ENCODE assay signal across 8 cellular contexts in the genomic region with DNA sequence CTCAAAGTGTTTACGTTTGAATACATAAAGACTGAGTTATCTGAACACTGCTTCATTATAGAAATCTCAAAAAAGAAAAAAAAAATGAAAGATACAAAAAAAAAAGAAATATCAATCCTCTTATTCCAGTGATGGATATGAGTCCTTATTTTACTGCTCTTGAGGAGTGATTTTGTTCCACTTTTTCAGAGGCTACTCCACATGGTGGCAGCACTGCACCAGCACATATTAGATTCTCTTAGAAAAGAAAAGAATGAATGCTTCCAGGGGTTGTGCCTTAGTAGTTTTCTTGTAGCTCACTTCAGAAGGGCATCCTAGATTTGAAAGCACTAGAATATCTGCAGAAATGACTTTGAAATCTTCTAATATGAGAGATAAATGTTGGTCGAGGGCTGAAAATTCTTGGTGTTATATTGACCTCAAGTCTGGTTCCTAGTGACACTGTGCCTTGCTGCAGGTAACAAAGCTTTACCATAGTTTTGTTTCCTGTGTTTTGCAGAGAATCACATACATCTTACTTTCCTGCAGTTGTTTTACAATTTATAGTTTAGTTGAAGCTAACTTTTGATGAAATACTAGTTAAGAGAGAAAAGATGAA. TPM values are rescaled to one million over a fixed set of nuclear protein-coding genes. Genes with fewer than 3 reads are reported as not detected.
DNase-seq lines count a peak whose midpoint lies in the region; ATAC-seq, FAIRE-seq and TF ChIP-seq lines count a peak whose summit lies in the region.

No MANE protein-coding gene starts in this region.

- WGBS in thyroid gland, 2 donors, result 77 to 81% methylated on average over 2 of the region's 2 CpGs

- no TSS peak for BruUV-seq in Caco-2 (replicated peaks; lab: Mats Ljungman, UMichigan)

- no peak for TF ChIP-seq POLR2A in thyroid gland (IDR thresholded peaks at IDR 0.05)

- no peak for ATAC-seq in HG02588 (IDR thresholded peaks at IDR 0.05; ENCODE audit: unreplicated experiment)
- ATAC-seq in GM21390 (IDR thresholded peaks at IDR 0.05; ENCODE audit: unreplicated experiment), result no peak

- H3K27me3 ChIP-seq in Caco-2 (replicated peaks; ENCODE audit: control insufficient read depth, insufficient read depth, low read length) (no peaks in the 10 kb centered on the region), brain microvascular endothelial cell (replicated peaks) (no peaks in the 10 kb centered on the region), thyroid gland (no peaks in the 10 kb centered on the region)

- peak; percentile 72 for FAIRE-seq in RCC 7860 (lab: Jason Lieb, UNC)

- H3K4me3 Mint-ChIP-seq in Caco-2 (ENCODE audit: unreplicated experiment), result no peak overlapping the region

- H3K9me3 ChIP-seq in Caco-2 (no peaks in the 10 kb centered on the region), HEK293 (ENCODE audit: control insufficient read depth, insufficient read depth, low read depth, low read length) (no peaks in the 10 kb centered on the region), thyroid gland (no peaks in the 10 kb centered on the region)

- CTCF ChIA-PET in Caco-2 (lab: Charles Lee), result interaction anchor here (0.7 to 3.6 kb wide), 9 partner anchors 14 to 196 kb away, joined by 3 to 41 read pairs (median 5); partner anchors contain the start of gene TAF15
- CTCF ChIA-PET in HEK293 (lab: Yijun Ruan, JAX), result interaction anchor here (0.5 to 6.2 kb wide), 51 partner anchors 8 to 1850 kb away, joined by 3 to 321 read pairs (median 5); partner anchors contain the start of gene RASL10B

- H3K36me3 ChIP-seq in Caco-2 (ENCODE audit: control insufficient read depth, insufficient read depth, low read length) (no peaks in the 10 kb centered on the region), HEK293 (ENCODE audit: control insufficient read depth in 2 of 2, insufficient read depth in 1 of 2, low read length in 2 of 2) (peaks cover 45 to 58% of the 10 kb centered on the region in 2 experiments), brain microvascular endothelial cell (replicated peaks) (peaks cover 23% of the 10 kb centered on the region), thyroid gland (peaks cover 8 to 27% of the 10 kb centered on the region in 2 donors)

- H3K4me1 Mint-ChIP-seq in Caco-2 (ENCODE audit: low read depth, unreplicated experiment), result no peaks in the 10 kb centered on the region

- H3K27ac ChIP-seq in HEK293 (ENCODE audit: extremely low read depth, low read depth, low read length) (no peak overlapping the region), brain microvascular endothelial cell (no peak overlapping the region), thyroid gland (no peak overlapping the region)

- DNase-seq in Caco-2 (peak in 1 of 2 experiments; percentile 67), RCC 7860 (ENCODE audit: low spot score) (peak; percentile 17), brain microvascular endothelial cell (peak; percentile 54), kidney tubule cell (ENCODE audit: low spot score) (peak; percentile 52), thyroid gland (peak; percentile 58 to 70)

- H3K4me1 ChIP-seq in Caco-2, result no peaks in the 10 kb centered on the region; the same call in 1 of the 2 replicates
- peaks cover 6% of the 10 kb centered on the region for H3K4me1 ChIP-seq in HEK293 (ENCODE audit: control insufficient read depth, insufficient read depth, low read length)
- peaks cover 10 to 16% of the 10 kb centered on the region in 2 donors for H3K4me1 ChIP-seq in thyroid gland

- no peak overlapping the region for H3K27ac Mint-ChIP-seq in Caco-2 (ENCODE audit: unreplicated experiment)

- no peaks in the 10 kb centered on the region for H3K27me3 Mint-ChIP-seq in Caco-2 (ENCODE audit: insufficient read depth, unreplicated experiment)

- peak; percentile 78 to 79 for TF ChIP-seq CTCF in Caco-2 (IDR thresholded peaks at IDR 0.05; ENCODE audit: insufficient read depth in 1 of 2, low read depth in 1 of 2, low read length in 1 of 2, severe bottlenecking in 1 of 2, unreplicated experiment in 1 of 2)
- peak; percentile 44; the same call in 1 of the 2 replicates for TF ChIP-seq CTCF in HEK293 (tag by site-specific recombination; IDR thresholded peaks at IDR 0.05)
- TF ChIP-seq CTCF in brain microvascular endothelial cell (IDR thresholded peaks at IDR 0.05; ENCODE audit: low read depth, low read length, missing control alignments), result peak; percentile 77
- TF ChIP-seq CTCF in thyroid gland (IDR thresholded peaks at IDR 0.05), result peak; percentile 16 to 69 (median 52)

- no peaks in the 10 kb centered on the region for H3K9me3 Mint-ChIP-seq in Caco-2 (ENCODE audit: unreplicated experiment)

- POLR2A ChIA-PET in Caco-2 (lab: Charles Lee) (interaction anchor here (0.8 kb wide), 1 partner anchor 135 kb away, joined by 4 read pairs; no protein-coding TSS in a partner anchor), HEK293 (lab: Yijun Ruan, JAX) (interaction anchor here (0.6 to 2.2 kb wide), 6 partner anchors 17 to 1700 kb away, joined by 3 to 7 read pairs (median 4); partner anchors contain the start of gene TAF15)

- peaks cover 45% of the 10 kb centered on the region for H3K36me3 Mint-ChIP-seq in Caco-2 (ENCODE audit: insufficient read depth, unreplicated experiment)

- H3K4me3 ChIP-seq in Caco-2 (ENCODE audit: low read depth, low read length), result no peak overlapping the region
- H3K4me3 ChIP-seq in HEK293 (ENCODE audit: low read depth, low read length), result no peak overlapping the region
- no peak overlapping the region for H3K4me3 ChIP-seq in brain microvascular endothelial cell (ENCODE audit: low read depth, low read length)
- H3K4me3 ChIP-seq in thyroid gland (replicated peaks in 1 of 3), result no peak overlapping the region

- intact Hi-C loops in Caco-2 (cut with micrococcal nuclease; ENCODE audit: unreplicated experiment) (loop anchor here (1.0 to 2.0 kb wide), 3 partner anchors 14 to 192 kb away; no protein-coding TSS in a partner anchor), thyroid gland (cut with DNase I) (loop anchor here (5.0 kb wide), 1 partner anchor 134 kb away; no protein-coding TSS in a partner anchor)

- in situ Hi-C loops in brain microvascular endothelial cell (cut with HindIII; ENCODE audit: low pct_ligation_motif_present, low sequenced_read_pairs), result no loop called here

TF ChIP-seq in HEK293, 187 proteins besides CTCF, POLR2A, EP300 and RAD21 (continues in another document):
- TF ChIP-seq, protein P1, sequence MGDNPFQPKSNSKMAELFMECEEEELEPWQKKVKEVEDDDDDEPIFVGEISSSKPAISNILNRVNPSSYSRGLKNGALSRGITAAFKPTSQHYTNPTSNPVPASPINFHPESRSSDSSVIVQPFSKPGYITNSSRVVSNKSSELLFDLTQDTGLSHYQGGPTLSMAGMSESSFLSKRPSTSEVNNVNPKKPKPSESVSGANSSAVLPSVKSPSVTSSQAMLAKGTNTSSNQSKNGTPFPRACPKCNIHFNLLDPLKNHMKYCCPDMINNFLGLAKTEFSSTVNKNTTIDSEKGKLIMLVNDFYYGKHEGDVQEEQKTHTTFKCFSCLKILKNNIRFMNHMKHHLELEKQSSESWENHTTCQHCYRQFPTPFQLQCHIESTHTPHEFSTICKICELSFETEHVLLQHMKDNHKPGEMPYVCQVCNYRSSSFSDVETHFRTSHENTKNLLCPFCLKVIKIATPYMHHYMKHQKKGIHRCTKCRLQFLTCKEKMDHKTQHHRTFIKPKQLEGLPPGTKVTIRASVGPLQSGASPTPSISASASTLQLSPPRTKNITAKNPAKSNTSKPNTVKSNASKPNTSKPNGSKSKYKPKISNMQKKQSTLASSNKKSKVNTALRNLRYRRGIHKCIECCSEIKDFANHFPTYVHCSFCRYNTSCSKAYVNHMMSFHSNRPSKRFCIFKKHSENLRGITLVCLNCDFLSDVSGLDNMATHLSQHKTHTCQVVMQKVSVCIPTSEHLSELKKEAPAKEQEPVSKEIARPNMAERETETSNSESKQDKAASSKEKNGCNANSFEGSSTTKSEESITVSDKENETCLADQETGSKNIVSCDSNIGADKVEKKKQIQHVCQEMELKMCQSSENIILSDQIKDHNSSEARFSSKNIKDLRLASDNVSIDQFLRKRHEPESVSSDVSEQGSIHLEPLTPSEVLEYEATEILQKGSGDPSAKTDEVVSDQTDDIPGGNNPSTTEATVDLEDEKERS (tag by site-specific recombination; IDR thresholded peaks at IDR 0.05), result no peak
- TF ChIP-seq, protein P2, sequence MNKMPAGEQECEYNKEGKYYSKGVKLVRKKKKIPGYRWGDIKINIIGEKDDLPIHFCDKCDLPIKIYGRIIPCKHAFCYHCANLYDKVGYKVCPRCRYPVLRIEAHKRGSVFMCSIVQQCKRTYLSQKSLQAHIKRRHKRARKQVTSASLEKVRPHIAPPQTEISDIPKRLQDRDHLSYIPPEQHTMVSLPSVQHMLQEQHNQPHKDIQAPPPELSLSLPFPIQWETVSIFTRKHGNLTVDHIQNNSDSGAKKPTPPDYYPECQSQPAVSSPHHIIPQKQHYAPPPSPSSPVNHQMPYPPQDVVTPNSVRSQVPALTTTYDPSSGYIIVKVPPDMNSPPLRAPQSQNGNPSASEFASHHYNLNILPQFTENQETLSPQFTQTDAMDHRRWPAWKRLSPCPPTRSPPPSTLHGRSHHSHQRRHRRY (tag by site-specific recombination; IDR thresholded peaks at IDR 0.05), result no peak
- TF ChIP-seq, protein P3, sequence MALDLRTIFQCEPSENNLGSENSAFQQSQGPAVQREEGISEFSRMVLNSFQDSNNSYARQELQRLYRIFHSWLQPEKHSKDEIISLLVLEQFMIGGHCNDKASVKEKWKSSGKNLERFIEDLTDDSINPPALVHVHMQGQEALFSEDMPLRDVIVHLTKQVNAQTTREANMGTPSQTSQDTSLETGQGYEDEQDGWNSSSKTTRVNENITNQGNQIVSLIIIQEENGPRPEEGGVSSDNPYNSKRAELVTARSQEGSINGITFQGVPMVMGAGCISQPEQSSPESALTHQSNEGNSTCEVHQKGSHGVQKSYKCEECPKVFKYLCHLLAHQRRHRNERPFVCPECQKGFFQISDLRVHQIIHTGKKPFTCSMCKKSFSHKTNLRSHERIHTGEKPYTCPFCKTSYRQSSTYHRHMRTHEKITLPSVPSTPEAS (tag by site-specific recombination; IDR thresholded peaks at IDR 0.05), result peak; percentile 76
- peak; percentile 34; the same call in 1 of the 2 replicates for TF ChIP-seq ZNF660 (tag by site-specific recombination; IDR thresholded peaks at IDR 0.05)
- no peak for TF ChIP-seq ZNF335 (tag by site-specific recombination; conservative IDR thresholded peaks at IDR 0.05)
- no peak for TF ChIP-seq ZNF394 (tag by site-specific recombination; IDR thresholded peaks at IDR 0.05; ENCODE audit: borderline replicate concordance)

RNA-seq across cellular contexts. Expression of gene AP2B1, which starts 25.9 kb away (rescaled TPM):
- total RNA-seq in Caco-2 (2022) (221 and 228 TPM in 2 replicates), thyroid gland (100 to 1,000 TPM; 105 to 162 (median 122) TPM)

RNA-seq across cellular contexts. Expression of gene PEX12, which starts 34.7 kb away (rescaled TPM):
- total RNA-seq in Caco-2 (2022) (4.8 and 5.1 TPM in 2 replicates), thyroid gland (10 to 100 TPM in 2 of 4 donors, 1 to 10 TPM in 2; 6.1 to 12.0 (median 9.8) TPM)

RNA-seq across cellular contexts. Expression of gene SLFN14, which starts 52.4 kb away (rescaled TPM):
- total RNA-seq in Caco-2 (2022) (not detected in 2 replicates), thyroid gland (under 1 TPM in 1 of 4 donors, not detected in 3; 0.29 TPM)
